Comparison of ENCODE assay signal across 1 cellular context in the genomic region with DNA sequence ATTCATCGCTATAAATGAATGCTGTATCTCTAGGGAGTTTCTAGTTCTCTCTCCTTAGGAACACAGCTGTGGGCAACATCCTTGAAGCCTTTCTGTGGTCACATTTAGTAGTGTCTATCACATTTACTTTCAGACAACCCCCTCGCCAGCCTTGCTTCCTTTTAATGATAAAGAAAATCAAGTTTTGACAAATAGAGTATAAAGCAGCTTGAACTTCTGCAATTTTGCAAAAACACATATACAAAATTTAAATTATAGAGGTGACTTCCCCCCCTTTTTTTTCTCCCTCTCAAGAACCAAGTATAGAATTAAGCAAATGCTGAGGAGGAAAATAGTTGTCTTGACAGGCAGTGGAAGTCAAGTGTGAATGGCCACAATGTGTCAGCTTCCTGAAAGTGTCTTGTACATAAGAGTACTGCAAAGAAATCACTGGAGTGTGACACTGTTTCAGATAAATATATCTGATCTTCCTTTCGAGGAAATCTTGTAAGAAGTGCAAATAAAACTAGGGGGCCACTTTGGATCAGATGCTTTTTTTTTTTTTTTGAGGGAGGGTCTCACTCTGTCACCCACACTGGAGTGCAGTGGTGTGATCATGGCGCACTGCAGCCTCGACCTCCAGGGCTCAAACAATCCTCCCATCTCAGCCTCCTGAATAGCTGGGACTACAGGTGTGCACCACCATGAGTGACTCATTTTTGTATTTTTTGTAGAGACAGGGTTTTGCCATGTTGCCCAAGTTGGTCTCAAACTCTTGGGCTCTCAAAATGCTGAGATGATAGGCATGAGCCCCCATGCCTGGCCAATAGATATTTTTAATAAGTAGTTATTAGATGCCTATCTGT.
A peak's percentile ranks its signal among the peaks of the same experiment; 100 is the strongest.
TF ChIP-seq lines count a peak whose summit lies in the region.

No MANE protein-coding gene starts in this region.

TF ChIP-seq in GM12878, 131 proteins besides CTCF, POLR2A, EP300 and RAD21 (continued from another document and continues in another):
- TF ChIP-seq, protein P1, sequence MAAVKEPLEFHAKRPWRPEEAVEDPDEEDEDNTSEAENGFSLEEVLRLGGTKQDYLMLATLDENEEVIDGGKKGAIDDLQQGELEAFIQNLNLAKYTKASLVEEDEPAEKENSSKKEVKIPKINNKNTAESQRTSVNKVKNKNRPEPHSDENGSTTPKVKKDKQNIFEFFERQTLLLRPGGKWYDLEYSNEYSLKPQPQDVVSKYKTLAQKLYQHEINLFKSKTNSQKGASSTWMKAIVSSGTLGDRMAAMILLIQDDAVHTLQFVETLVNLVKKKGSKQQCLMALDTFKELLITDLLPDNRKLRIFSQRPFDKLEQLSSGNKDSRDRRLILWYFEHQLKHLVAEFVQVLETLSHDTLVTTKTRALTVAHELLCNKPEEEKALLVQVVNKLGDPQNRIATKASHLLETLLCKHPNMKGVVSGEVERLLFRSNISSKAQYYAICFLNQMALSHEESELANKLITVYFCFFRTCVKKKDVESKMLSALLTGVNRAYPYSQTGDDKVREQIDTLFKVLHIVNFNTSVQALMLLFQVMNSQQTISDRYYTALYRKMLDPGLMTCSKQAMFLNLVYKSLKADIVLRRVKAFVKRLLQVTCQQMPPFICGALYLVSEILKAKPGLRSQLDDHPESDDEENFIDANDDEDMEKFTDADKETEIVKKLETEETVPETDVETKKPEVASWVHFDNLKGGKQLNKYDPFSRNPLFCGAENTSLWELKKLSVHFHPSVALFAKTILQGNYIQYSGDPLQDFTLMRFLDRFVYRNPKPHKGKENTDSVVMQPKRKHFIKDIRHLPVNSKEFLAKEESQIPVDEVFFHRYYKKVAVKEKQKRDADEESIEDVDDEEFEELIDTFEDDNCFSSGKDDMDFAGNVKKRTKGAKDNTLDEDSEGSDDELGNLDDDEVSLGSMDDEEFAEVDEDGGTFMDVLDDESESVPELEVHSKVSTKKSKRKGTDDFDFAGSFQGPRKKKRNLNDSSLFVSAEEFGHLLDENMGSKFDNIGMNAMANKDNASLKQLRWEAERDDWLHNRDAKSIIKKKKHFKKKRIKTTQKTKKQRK (IDR thresholded peaks at IDR 0.05; ENCODE audit: low read depth, low read length) = no peak
- TF ChIP-seq ZNF384 (IDR thresholded peaks at IDR 0.05; ENCODE audit: borderline replicate concordance, low read depth, low read length) = no peak; the same call in 1 of the 2 replicates
- TF ChIP-seq TCF3 (IDR thresholded peaks at IDR 0.05; ENCODE audit: borderline replicate concordance, insufficient read depth, low read depth, low read length) = peak; percentile 45; the same call in 1 of the 2 replicates
- no peak for TF ChIP-seq SUZ12 (IDR thresholded peaks at IDR 0.05; ENCODE audit: unreplicated experiment)
- no peak for TF ChIP-seq POLR2AphosphoS2 (IDR thresholded peaks at IDR 0.05; ENCODE audit: low read depth, low read length)
- TF ChIP-seq, protein P2, sequence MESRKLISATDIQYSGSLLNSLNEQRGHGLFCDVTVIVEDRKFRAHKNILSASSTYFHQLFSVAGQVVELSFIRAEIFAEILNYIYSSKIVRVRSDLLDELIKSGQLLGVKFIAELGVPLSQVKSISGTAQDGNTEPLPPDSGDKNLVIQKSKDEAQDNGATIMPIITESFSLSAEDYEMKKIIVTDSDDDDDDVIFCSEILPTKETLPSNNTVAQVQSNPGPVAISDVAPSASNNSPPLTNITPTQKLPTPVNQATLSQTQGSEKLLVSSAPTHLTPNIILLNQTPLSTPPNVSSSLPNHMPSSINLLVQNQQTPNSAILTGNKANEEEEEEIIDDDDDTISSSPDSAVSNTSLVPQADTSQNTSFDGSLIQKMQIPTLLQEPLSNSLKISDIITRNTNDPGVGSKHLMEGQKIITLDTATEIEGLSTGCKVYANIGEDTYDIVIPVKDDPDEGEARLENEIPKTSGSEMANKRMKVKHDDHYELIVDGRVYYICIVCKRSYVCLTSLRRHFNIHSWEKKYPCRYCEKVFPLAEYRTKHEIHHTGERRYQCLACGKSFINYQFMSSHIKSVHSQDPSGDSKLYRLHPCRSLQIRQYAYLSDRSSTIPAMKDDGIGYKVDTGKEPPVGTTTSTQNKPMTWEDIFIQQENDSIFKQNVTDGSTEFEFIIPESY (IDR thresholded peaks at IDR 0.05) = no peak
- TF ChIP-seq, protein P3, sequence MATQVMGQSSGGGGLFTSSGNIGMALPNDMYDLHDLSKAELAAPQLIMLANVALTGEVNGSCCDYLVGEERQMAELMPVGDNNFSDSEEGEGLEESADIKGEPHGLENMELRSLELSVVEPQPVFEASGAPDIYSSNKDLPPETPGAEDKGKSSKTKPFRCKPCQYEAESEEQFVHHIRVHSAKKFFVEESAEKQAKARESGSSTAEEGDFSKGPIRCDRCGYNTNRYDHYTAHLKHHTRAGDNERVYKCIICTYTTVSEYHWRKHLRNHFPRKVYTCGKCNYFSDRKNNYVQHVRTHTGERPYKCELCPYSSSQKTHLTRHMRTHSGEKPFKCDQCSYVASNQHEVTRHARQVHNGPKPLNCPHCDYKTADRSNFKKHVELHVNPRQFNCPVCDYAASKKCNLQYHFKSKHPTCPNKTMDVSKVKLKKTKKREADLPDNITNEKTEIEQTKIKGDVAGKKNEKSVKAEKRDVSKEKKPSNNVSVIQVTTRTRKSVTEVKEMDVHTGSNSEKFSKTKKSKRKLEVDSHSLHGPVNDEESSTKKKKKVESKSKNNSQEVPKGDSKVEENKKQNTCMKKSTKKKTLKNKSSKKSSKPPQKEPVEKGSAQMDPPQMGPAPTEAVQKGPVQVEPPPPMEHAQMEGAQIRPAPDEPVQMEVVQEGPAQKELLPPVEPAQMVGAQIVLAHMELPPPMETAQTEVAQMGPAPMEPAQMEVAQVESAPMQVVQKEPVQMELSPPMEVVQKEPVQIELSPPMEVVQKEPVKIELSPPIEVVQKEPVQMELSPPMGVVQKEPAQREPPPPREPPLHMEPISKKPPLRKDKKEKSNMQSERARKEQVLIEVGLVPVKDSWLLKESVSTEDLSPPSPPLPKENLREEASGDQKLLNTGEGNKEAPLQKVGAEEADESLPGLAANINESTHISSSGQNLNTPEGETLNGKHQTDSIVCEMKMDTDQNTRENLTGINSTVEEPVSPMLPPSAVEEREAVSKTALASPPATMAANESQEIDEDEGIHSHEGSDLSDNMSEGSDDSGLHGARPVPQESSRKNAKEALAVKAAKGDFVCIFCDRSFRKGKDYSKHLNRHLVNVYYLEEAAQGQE (IDR thresholded peaks at IDR 0.05; ENCODE audit: low read depth, low read length) = no peak
- TF ChIP-seq, protein P4, sequence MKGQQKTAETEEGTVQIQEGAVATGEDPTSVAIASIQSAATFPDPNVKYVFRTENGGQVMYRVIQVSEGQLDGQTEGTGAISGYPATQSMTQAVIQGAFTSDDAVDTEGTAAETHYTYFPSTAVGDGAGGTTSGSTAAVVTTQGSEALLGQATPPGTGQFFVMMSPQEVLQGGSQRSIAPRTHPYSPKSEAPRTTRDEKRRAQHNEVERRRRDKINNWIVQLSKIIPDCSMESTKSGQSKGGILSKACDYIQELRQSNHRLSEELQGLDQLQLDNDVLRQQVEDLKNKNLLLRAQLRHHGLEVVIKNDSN (IDR thresholded peaks at IDR 0.05; ENCODE audit: borderline replicate concordance, extremely low read length, insufficient read depth, low read depth, low read length) = no peak
- no peak for TF ChIP-seq RBBP5 (conservative IDR thresholded peaks at IDR 0.05)
- TF ChIP-seq BRCA1 (IDR thresholded peaks at IDR 0.05; ENCODE audit: low read depth, low read length) = no peak
- TF ChIP-seq SIN3A (IDR thresholded peaks at IDR 0.05; ENCODE audit: low read depth, low read length) = no peak
- TF ChIP-seq BHLHE40 (IDR thresholded peaks at IDR 0.05; ENCODE audit: borderline replicate concordance in 1 of 2, low read depth in 2 of 2, low read length in 1 of 2) = no peak
- no peak for TF ChIP-seq BACH1 (IDR thresholded peaks at IDR 0.05; ENCODE audit: borderline replicate concordance)
- TF ChIP-seq NFXL1 (IDR thresholded peaks at IDR 0.05; ENCODE audit: borderline replicate concordance) = no peak
- no peak for TF ChIP-seq IRF4 (IDR thresholded peaks at IDR 0.05; ENCODE audit: low read depth, low read length)
- no peak for TF ChIP-seq WRNIP1 (IDR thresholded peaks at IDR 0.05; ENCODE audit: borderline replicate concordance, low read depth, low read length)
- TF ChIP-seq, protein P5, sequence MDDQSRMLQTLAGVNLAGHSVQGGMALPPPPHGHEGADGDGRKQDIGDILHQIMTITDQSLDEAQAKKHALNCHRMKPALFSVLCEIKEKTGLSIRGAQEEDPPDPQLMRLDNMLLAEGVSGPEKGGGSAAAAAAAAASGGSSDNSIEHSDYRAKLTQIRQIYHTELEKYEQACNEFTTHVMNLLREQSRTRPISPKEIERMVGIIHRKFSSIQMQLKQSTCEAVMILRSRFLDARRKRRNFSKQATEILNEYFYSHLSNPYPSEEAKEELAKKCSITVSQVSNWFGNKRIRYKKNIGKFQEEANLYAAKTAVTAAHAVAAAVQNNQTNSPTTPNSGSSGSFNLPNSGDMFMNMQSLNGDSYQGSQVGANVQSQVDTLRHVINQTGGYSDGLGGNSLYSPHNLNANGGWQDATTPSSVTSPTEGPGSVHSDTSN (IDR thresholded peaks at IDR 0.05; ENCODE audit: insufficient replicate concordance, low read depth, low read length) = peak; percentile 57
- TF ChIP-seq CHD1 (IDR thresholded peaks at IDR 0.05; ENCODE audit: low read depth, low read length) = no peak
- TF ChIP-seq, protein P6, sequence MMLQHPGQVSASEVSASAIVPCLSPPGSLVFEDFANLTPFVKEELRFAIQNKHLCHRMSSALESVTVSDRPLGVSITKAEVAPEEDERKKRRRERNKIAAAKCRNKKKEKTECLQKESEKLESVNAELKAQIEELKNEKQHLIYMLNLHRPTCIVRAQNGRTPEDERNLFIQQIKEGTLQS (IDR thresholded peaks at IDR 0.05; ENCODE audit: borderline replicate concordance, extremely low read depth, low read depth, low read length) = no peak
- TF ChIP-seq, protein P7, sequence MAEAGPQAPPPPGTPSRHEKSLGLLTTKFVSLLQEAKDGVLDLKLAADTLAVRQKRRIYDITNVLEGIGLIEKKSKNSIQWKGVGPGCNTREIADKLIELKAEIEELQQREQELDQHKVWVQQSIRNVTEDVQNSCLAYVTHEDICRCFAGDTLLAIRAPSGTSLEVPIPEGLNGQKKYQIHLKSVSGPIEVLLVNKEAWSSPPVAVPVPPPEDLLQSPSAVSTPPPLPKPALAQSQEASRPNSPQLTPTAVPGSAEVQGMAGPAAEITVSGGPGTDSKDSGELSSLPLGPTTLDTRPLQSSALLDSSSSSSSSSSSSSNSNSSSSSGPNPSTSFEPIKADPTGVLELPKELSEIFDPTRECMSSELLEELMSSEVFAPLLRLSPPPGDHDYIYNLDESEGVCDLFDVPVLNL (IDR thresholded peaks at IDR 0.05; ENCODE audit: low read depth, low read length) = no peak
- no peak for TF ChIP-seq SP1 (IDR thresholded peaks at IDR 0.05; ENCODE audit: low read depth, low read length)
- TF ChIP-seq ETV6 (conservative IDR thresholded peaks at IDR 0.05 in 1 of 2, IDR thresholded peaks at IDR 0.05 in 1 of 2; ENCODE audit: borderline replicate concordance in 1 of 2, low read depth in 1 of 2) = peak in 1 of 2 experiments; percentile 44; a peak in 2 of 4 replicates
- TF ChIP-seq, protein P8, sequence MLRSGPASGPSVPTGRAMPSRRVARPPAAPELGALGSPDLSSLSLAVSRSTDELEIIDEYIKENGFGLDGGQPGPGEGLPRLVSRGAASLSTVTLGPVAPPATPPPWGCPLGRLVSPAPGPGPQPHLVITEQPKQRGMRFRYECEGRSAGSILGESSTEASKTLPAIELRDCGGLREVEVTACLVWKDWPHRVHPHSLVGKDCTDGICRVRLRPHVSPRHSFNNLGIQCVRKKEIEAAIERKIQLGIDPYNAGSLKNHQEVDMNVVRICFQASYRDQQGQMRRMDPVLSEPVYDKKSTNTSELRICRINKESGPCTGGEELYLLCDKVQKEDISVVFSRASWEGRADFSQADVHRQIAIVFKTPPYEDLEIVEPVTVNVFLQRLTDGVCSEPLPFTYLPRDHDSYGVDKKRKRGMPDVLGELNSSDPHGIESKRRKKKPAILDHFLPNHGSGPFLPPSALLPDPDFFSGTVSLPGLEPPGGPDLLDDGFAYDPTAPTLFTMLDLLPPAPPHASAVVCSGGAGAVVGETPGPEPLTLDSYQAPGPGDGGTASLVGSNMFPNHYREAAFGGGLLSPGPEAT (IDR thresholded peaks at IDR 0.05; ENCODE audit: low read depth) = peak; percentile 53; the same call in 1 of the 2 replicates
- TF ChIP-seq BMI1 (IDR thresholded peaks at IDR 0.05; ENCODE audit: borderline replicate concordance) = peak; percentile 68
- TF ChIP-seq JUNB (IDR thresholded peaks at IDR 0.05) = peak; percentile 49
- TF ChIP-seq POU2F2 (IDR thresholded peaks at IDR 0.05; ENCODE audit: borderline replicate concordance, low read depth, low read length) = no peak
- TF ChIP-seq DPF2 (IDR thresholded peaks at IDR 0.05) = peak; percentile 72; the same call in 1 of the 2 replicates
- no peak for TF ChIP-seq RCOR1 (conservative IDR thresholded peaks at IDR 0.05; ENCODE audit: low read depth, low read length)
- TF ChIP-seq, protein P9, sequence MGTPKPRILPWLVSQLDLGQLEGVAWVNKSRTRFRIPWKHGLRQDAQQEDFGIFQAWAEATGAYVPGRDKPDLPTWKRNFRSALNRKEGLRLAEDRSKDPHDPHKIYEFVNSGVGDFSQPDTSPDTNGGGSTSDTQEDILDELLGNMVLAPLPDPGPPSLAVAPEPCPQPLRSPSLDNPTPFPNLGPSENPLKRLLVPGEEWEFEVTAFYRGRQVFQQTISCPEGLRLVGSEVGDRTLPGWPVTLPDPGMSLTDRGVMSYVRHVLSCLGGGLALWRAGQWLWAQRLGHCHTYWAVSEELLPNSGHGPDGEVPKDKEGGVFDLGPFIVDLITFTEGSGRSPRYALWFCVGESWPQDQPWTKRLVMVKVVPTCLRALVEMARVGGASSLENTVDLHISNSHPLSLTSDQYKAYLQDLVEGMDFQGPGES (IDR thresholded peaks at IDR 0.05) = no peak
- TF ChIP-seq HDGF (IDR thresholded peaks at IDR 0.05) = no peak
- no peak for TF ChIP-seq TARDBP (IDR thresholded peaks at IDR 0.05; ENCODE audit: borderline replicate concordance)
- TF ChIP-seq SMAD1 (IDR thresholded peaks at IDR 0.05; ENCODE audit: low read depth, partially characterized antibody) = no peak
- TF ChIP-seq EED (IDR thresholded peaks at IDR 0.05; ENCODE audit: low read depth) = peak; percentile 49
- TF ChIP-seq, protein P10, sequence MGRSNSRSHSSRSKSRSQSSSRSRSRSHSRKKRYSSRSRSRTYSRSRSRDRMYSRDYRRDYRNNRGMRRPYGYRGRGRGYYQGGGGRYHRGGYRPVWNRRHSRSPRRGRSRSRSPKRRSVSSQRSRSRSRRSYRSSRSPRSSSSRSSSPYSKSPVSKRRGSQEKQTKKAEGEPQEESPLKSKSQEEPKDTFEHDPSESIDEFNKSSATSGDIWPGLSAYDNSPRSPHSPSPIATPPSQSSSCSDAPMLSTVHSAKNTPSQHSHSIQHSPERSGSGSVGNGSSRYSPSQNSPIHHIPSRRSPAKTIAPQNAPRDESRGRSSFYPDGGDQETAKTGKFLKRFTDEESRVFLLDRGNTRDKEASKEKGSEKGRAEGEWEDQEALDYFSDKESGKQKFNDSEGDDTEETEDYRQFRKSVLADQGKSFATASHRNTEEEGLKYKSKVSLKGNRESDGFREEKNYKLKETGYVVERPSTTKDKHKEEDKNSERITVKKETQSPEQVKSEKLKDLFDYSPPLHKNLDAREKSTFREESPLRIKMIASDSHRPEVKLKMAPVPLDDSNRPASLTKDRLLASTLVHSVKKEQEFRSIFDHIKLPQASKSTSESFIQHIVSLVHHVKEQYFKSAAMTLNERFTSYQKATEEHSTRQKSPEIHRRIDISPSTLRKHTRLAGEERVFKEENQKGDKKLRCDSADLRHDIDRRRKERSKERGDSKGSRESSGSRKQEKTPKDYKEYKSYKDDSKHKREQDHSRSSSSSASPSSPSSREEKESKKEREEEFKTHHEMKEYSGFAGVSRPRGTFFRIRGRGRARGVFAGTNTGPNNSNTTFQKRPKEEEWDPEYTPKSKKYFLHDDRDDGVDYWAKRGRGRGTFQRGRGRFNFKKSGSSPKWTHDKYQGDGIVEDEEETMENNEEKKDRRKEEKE (IDR thresholded peaks at IDR 0.05) = no peak
- TF ChIP-seq RAD51 (IDR thresholded peaks at IDR 0.05) = no peak
- no peak for TF ChIP-seq CREB1 (IDR thresholded peaks at IDR 0.05; ENCODE audit: low read depth)
